ENCODE assay signal across 1 cellular context in the genomic region with DNA sequence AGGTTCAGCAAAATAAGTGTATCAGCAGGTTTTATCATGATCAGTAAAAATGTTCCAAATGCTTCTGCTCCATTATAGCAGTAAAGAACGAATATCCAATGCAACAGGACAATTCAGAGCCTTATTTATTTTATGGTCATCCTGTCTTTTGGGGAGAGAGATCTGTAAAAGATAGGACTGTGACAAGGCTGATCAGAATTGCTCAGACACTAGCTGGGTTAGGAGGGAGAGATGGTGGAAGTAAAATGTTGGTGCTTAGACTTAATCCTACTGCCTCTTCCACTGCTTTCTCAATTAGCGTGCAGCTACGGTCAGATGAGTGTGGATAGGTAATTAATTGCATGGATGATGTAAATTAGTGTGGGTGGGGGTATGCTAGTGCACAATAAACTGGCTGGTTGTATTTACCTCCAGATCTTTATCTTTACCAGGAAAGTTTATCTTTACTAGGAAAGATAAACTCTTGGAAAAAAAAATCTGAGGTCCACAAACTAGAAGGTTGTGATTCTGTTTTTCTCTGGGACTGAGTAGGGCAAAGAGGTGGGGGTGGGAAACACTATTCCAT.
TF ChIP-seq lines count a peak whose summit lies in the region.

No MANE protein-coding gene starts in this region.

TF ChIP-seq in endothelial cell of umbilical vein, 7 proteins besides CTCF, POLR2A, EP300 and RAD21 (continued from another document):
- TF ChIP-seq FOS (IDR thresholded peaks at IDR 0.05; ENCODE audit: borderline replicate concordance, insufficient read depth, low read length): no peak
- TF ChIP-seq JUN (IDR thresholded peaks at IDR 0.05; ENCODE audit: borderline replicate concordance, insufficient read depth, insufficient read length, low read depth): no peak
- no peak for TF ChIP-seq MYC (IDR thresholded peaks at IDR 0.05; ENCODE audit: low read depth, low read length)
